8 cellular contexts compared by ENCODE assay signal in the genomic region with DNA sequence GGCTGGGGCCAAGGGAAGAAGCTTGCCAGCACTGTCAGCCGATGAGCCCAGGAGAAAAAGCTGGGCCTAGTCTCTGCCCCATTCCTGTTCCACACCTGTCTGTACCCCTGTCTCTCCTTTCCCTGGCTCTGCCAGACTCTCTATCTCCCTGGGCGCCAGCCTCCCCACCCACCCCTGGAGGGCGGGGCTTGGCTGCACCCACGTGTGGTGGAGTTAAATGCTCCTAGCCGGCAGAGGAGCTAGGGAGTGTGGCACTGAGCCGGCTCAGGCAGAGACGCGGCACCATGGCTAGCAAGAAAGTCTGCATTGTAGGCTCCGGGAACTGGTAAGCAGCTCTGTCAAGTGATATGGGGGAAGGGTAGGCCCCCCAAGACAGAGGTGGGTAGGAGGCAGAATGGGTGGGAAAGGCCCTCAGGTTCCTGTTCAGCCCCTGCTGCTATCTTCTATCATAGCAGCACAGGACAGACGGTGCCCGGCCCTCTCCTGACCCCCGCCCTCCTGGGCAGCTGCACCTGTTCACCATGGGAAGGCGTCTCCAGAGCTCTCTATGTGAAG. TPM values are rescaled to one million over a fixed set of nuclear protein-coding genes. Genes with fewer than 3 reads are reported as not detected.
DNase-seq lines count a peak whose midpoint lies in the region; ATAC-seq and TF ChIP-seq lines count a peak whose summit lies in the region.

A gene (plus strand): TSS at position 242 of the 555 bp plus-strand sequence. CDS start 43 bp downstream, at position 285.

- no peak within 1 kb of the TSS for H3K27ac ChIP-seq in SJCRH30
- H3K27ac ChIP-seq in uterus: peak within 1 kb of the TSS in 1 of 2 donors; percentile 16
- no peak within 1 kb of the TSS for H3K27ac ChIP-seq in OCI-LY7 (ENCODE audit: low read depth, low read length, poor library complexity, severe bottlenecking)

- TF ChIP-seq CTCF in uterus (IDR thresholded peaks at IDR 0.05) (no peak), OCI-LY7 (conservative IDR thresholded peaks at IDR 0.05; ENCODE audit: low read length) (no peak)

- no peaks in the 10 kb centered on the region for H3K9me3 ChIP-seq in SJCRH30 (replicated peaks)
- H3K9me3 ChIP-seq in mucosa of stomach (ENCODE audit: control insufficient read depth, low read length): no peaks in the 10 kb centered on the region
- H3K9me3 ChIP-seq in uterus: no peaks in the 10 kb centered on the region
- H3K9me3 ChIP-seq in OCI-LY7 (ENCODE audit: low read length): no peaks in the 10 kb centered on the region

- CTCF ChIA-PET in OCI-LY7 (lab: Charles Lee; ENCODE audit: unreplicated experiment): interaction anchor here (0.6 to 1.6 kb wide), 2 partner anchors 8 to 60 kb away, joined by 4 read pairs; a partner anchor contains a TSS

- H4K20me1 ChIP-seq in OCI-LY7 (ENCODE audit: insufficient read depth, low read length): no peaks in the 10 kb centered on the region

- peak within 1 kb of the TSS; percentile 33 for H3K9ac ChIP-seq in mucosa of stomach (ENCODE audit: low read length)

- intact Hi-C loops in uterus (cut with DNase I; ENCODE audit: low total_unique reads): loop anchor here (10.0 kb wide), 1 partner anchor 71 kb away; no protein-coding TSS in a partner anchor
- intact Hi-C loops in OCI-LY7 (cut with micrococcal nuclease; ENCODE audit: unreplicated experiment): no loop called here

- H3K27me3 ChIP-seq in SJCRH30 (no peaks in the 10 kb centered on the region), mucosa of stomach (ENCODE audit: control insufficient read depth, insufficient read depth, low read length) (no peaks in the 10 kb centered on the region), uterus (no peaks in the 10 kb centered on the region)

- H3K4me2 ChIP-seq in OCI-LY7 (ENCODE audit: low read length): no peak within 1 kb of the TSS

- POLR2A ChIA-PET in OCI-LY7 (lab: Charles Lee): no interaction called here

- no peak within 1 kb of the TSS for H3K4me3 ChIP-seq in SJCRH30
- peak within 1 kb of the TSS; percentile 6 for H3K4me3 ChIP-seq in mucosa of stomach (ENCODE audit: low read length)
- no peak within 1 kb of the TSS for H3K4me3 ChIP-seq in uterus
- H3K4me3 ChIP-seq in OCI-LY7 (ENCODE audit: low read depth, low read length, poor library complexity, severe bottlenecking): no peak within 1 kb of the TSS

- ATAC-seq in esophagus mucosa (peak; percentile 85), GM21576 (IDR thresholded peaks at IDR 0.05; ENCODE audit: unreplicated experiment) (no peak)

- no peak for TF ChIP-seq POLR2A in uterus (IDR thresholded peaks at IDR 0.05)

- BruUV-seq in OCI-LY7 (replicated peaks; lab: Mats Ljungman, UMichigan): no TSS peak

- H3K79me2 ChIP-seq in OCI-LY7 (ENCODE audit: insufficient read depth, low read depth, low read length): no peaks in the 10 kb centered on the region

- H3K36me3 ChIP-seq in SJCRH30: peaks cover 23% of the 10 kb centered on the region
- no peaks in the 10 kb centered on the region for H3K36me3 ChIP-seq in mucosa of stomach (ENCODE audit: control insufficient read depth, insufficient read depth, low read length)
- H3K36me3 ChIP-seq in uterus: no peaks in the 10 kb centered on the region
- peaks cover 28% of the 10 kb centered on the region for H3K36me3 ChIP-seq in OCI-LY7 (ENCODE audit: insufficient read depth, low read length)

- DNase-seq in stimulated activated CD4-positive, alpha-beta T cell treated with anti-CD3 and anti-CD28 coated beads, Interleukin-2, amount 100 ng/mL, for 24 hours: peak; percentile 39 to 46
- no peak for DNase-seq in stimulated activated CD4-positive, alpha-beta T cell treated with anti-CD3 and anti-CD28 coated beads, Interleukin-1b, Interleukin-23, amount 100 ng/mL, for 48 hours
- peak; percentile 61 to 73 for DNase-seq in SJCRH30
- DNase-seq in uterus: peak; percentile 62 to 71
- DNase-seq in OCI-LY7 (ENCODE audit: low spot score): no peak

- no peak within 1 kb of the TSS for H2AFZ ChIP-seq in OCI-LY7 (ENCODE audit: low read length)

- peaks cover 11% of the 10 kb centered on the region for H3K4me1 ChIP-seq in SJCRH30
- H3K4me1 ChIP-seq in mucosa of stomach (ENCODE audit: control insufficient read depth, insufficient read depth, low read length): peaks cover 24% of the 10 kb centered on the region
- no peaks in the 10 kb centered on the region for H3K4me1 ChIP-seq in uterus
- no peaks in the 10 kb centered on the region for H3K4me1 ChIP-seq in OCI-LY7 (ENCODE audit: insufficient read depth, low read length, poor library complexity, severe bottlenecking)

- H3K9me2 ChIP-seq in OCI-LY7 (ENCODE audit: insufficient read depth, low read length): no peaks in the 10 kb centered on the region

RNA-seq across cellular contexts. Expression of the gene that starts here (rescaled TPM):
- total RNA-seq in SJCRH30 (2014; rRNA removed; shearing (Covaris generic)): 0.23 and 0.24 TPM in 2 replicates
- 0.56 TPM for total RNA-seq in esophagus mucosa
- total RNA-seq in uterus: not detected
- total RNA-seq in OCI-LY7 (2014; rRNA removed; shearing (Covaris generic)): 0.31 and 0.47 TPM in 2 replicates
- 0.31 and 1.2 TPM in 2 replicates for total RNA-seq in OCI-LY7 (2022)

Comparison
In these comparisons a context has a peak if more than half of its experiments do, and no peak if none do; other contexts are left out.
1. DNase-seq: peak in stimulated activated CD4-positive, alpha-beta T cell treated with anti-CD3 and anti-CD28 coated beads, Interleukin-2, amount 100 ng/mL, for 24 hours (2 of 2); none in stimulated activated CD4-positive, alpha-beta T cell treated with anti-CD3 and anti-CD28 coated beads, Interleukin-1b, Interleukin-23, amount 100 ng/mL, for 48 hours (single experiment) and OCI-LY7 (single experiment).
2. Peak in DNase-seq in SJCRH30; RNA of the gene not detected or under 1 TPM.
3. Peak in ATAC-seq in esophagus mucosa; RNA of the gene not detected or under 1 TPM.
4. Peak in DNase-seq in uterus; RNA of the gene not detected or under 1 TPM.